1 cellular context compared by ENCODE assay signal in genomic region chr12:3928538-3929220, GRCh38.
A peak's percentile ranks its signal among the peaks of the same experiment; 100 is the strongest.
TF ChIP-seq lines count a peak whose summit lies in the region.

No MANE protein-coding gene starts in this region.

TF ChIP-seq in HepG2, 621 proteins besides CTCF, POLR2A, EP300 and RAD21:
- TF ChIP-seq ATF6 (CRISPR knock-in tag; conservative IDR thresholded peaks at IDR 0.05) (no peak), RFX1 (IDR thresholded peaks at IDR 0.05) (peak; percentile 58; the same call in 1 of the 2 replicates)
